Comparison of ENCODE assay signal across 7 cellular contexts in genomic region chr9:62863867-62864266, GRCh38.
DNase-seq lines count a peak whose midpoint lies in the region; ATAC-seq and TF ChIP-seq lines count a peak whose summit lies in the region.
"Not testable (repeated sequence)": the region's sequence is repeated elsewhere in the genome, so short reads cannot be mapped to it uniquely, and the experiment has no call there.

No MANE protein-coding gene starts in this region.

- not testable (repeated sequence) for H3K56ac ChIP-seq in H9 (ENCODE audit: insufficient read length, low read depth, low read length)

- DNase-seq in H9; PC-9; WTC11 (ENCODE audit: low spot score); esophagus squamous epithelium (lab: John Stamatoyannopoulos, UW); type B pancreatic cell (ENCODE audit: extremely low spot score, unreplicated experiment): not testable (repeated sequence)
- DNase-seq in islet precursor cell (peak; percentile 41), sciatic nerve (ENCODE audit: low spot score) (peak; percentile 59)

- not testable (repeated sequence) for H3F3A ChIP-seq in PC-9 (ENCODE audit: insufficient read depth, low read depth)

- not testable (repeated sequence) for H3K9me3 ChIP-seq in H9 (ENCODE audit: control insufficient read depth, low read depth, low read length); PC-9 (ENCODE audit: insufficient read depth, low read depth); esophagus squamous epithelium

- H2BK120ac ChIP-seq in H9 (ENCODE audit: low read depth, low read length, poor library complexity, severe bottlenecking), result not testable (repeated sequence)

- H4K8ac ChIP-seq in H9 (replicated peaks; ENCODE audit: insufficient read length, low read depth, low read length), result not testable (repeated sequence)

- not testable (repeated sequence) for H3K27ac Mint-ChIP-seq in H9, WTC11, type B pancreatic cell

- TF ChIP-seq CTCF in H9 (conservative IDR thresholded peaks at IDR 0.05); PC-9 (conservative IDR thresholded peaks at IDR 0.05); WTC11 (IDR thresholded peaks at IDR 0.05); esophagus squamous epithelium (IDR thresholded peaks at IDR 0.05); type B pancreatic cell (conservative IDR thresholded peaks at IDR 0.05): not testable (repeated sequence)

- intact Hi-C loops in PC-9 (cut with micrococcal nuclease; ENCODE audit: unreplicated experiment); esophagus squamous epithelium (cut with DNase I); sciatic nerve (cut with DNase I): not testable (repeated sequence)

- H3K9me3 Mint-ChIP-seq in H9, WTC11, type B pancreatic cell: not testable (repeated sequence)

- not testable (repeated sequence) for H3K4me3 ChIP-seq in PC-9, esophagus squamous epithelium

- not testable (repeated sequence) for H4K5ac ChIP-seq in H9 (ENCODE audit: insufficient read length, low read depth, low read length)

- TF ChIP-seq POLR2A in esophagus squamous epithelium (IDR thresholded peaks at IDR 0.05), result not testable (repeated sequence)

- not testable (repeated sequence) for H2AK5ac ChIP-seq in H9 (ENCODE audit: insufficient read length, low read length)

- H2BK15ac ChIP-seq in H9 (ENCODE audit: low read depth, low read length), result not testable (repeated sequence)

- not testable (repeated sequence) for H3K18ac ChIP-seq in H9 (ENCODE audit: insufficient read length, low read depth, low read length)

- not testable (repeated sequence) for H3K23ac ChIP-seq in H9 (ENCODE audit: insufficient read length, low read depth, low read length)

- not testable (repeated sequence) for H3K36me3 Mint-ChIP-seq in H9 (ENCODE audit: insufficient read depth in 1 of 3, low read depth in 3 of 3); WTC11; type B pancreatic cell

- WGBS in H9 (ENCODE audit: extremely low coverage, insufficient read length, low lambda C conversion rate), result no CpG with 5 or more reads among the region's 8 CpGs
- WGBS in esophagus squamous epithelium, 2 donors, result 65 to 75% methylated on average over 8 of the region's 8 CpGs

- not testable (repeated sequence) for H3K4me1 ChIP-seq in H9 (ENCODE audit: insufficient read depth, low read length)
- H3K4me1 ChIP-seq in PC-9 (replicated peaks; ENCODE audit: insufficient read depth), result peaks cover 23% of the 10 kb centered on the region
- H3K4me1 ChIP-seq in esophagus squamous epithelium, result peaks cover 0 to 28% (median 8%) of the 10 kb centered on the region in 3 donors

- H3K27me3 Mint-ChIP-seq in H9 (ENCODE audit: low read depth), result peaks cover 95% of the 10 kb centered on the region
- H3K27me3 Mint-ChIP-seq in WTC11 (ENCODE audit: low read depth), result peaks cover 96% of the 10 kb centered on the region
- peaks cover 78% of the 10 kb centered on the region for H3K27me3 Mint-ChIP-seq in type B pancreatic cell

- H3K9me2 ChIP-seq in PC-9 (ENCODE audit: insufficient read depth), result not testable (repeated sequence)

- H3K4me2 ChIP-seq in H9 (ENCODE audit: insufficient read depth, insufficient read length, low read length), result not testable (repeated sequence)
- peak overlapping the region; percentile 63 for H3K4me2 ChIP-seq in PC-9

- H4K20me1 ChIP-seq in H9 (ENCODE audit: control insufficient read depth, insufficient read depth, insufficient read length); PC-9 (ENCODE audit: insufficient read depth): not testable (repeated sequence)

- H3K79me2 ChIP-seq in H9 (ENCODE audit: insufficient read depth, low read length); PC-9 (ENCODE audit: low read depth): not testable (repeated sequence)

- H3K4me3 Mint-ChIP-seq in H9 (peak overlapping the region; percentile 31 to 61; a peak in 3 of 5 replicates), WTC11 (peak overlapping the region; percentile 51), type B pancreatic cell (peak overlapping the region; percentile 20)

- H3K4me1 Mint-ChIP-seq in H9 (peaks cover 13 to 17% of the 10 kb centered on the region in 2 experiments), WTC11 (peaks cover 23% of the 10 kb centered on the region)
- H3K4me1 Mint-ChIP-seq in type B pancreatic cell (ENCODE audit: unreplicated experiment), result not testable (repeated sequence)

- H3K79me1 ChIP-seq in H9 (ENCODE audit: insufficient read depth, low read depth, low read length, poor library complexity, severe bottlenecking), result not testable (repeated sequence)

- not testable (repeated sequence) for H3K23me2 ChIP-seq in H9 (ENCODE audit: insufficient read length, low read depth, low read length, poor library complexity, severe bottlenecking)

- not testable (repeated sequence) for H3K36me3 ChIP-seq in PC-9 (ENCODE audit: low read depth); esophagus squamous epithelium

- H4K91ac ChIP-seq in H9 (ENCODE audit: insufficient read length, low read depth, low read length), result not testable (repeated sequence)

- POLR2A ChIA-PET in PC-9 (lab: Charles Lee; ENCODE audit: unreplicated experiment), result not testable (repeated sequence)
- POLR2A ChIA-PET in WTC11 (lab: Charles Lee), result interaction anchor here (1.2 kb wide), 1 partner anchor 11 kb away, joined by 4 read pairs; no protein-coding TSS in a partner anchor

- not testable (repeated sequence) for H3T11ph ChIP-seq in H9 (ENCODE audit: low read length)

- not testable (repeated sequence) for H2BK20ac ChIP-seq in H9 (ENCODE audit: low read depth, low read length, poor library complexity, severe bottlenecking)

- H3K14ac ChIP-seq in H9 (ENCODE audit: insufficient read depth, low read length), result not testable (repeated sequence)

- H3K9ac ChIP-seq in H9 (ENCODE audit: extremely low read depth, insufficient read length, low read length), result not testable (repeated sequence)

- H2BK12ac ChIP-seq in H9 (ENCODE audit: insufficient read length, low read depth, low read length), result not testable (repeated sequence)

- H2AFZ ChIP-seq in H9 (ENCODE audit: low read length); PC-9: not testable (repeated sequence)

- not testable (repeated sequence) for H2BK5ac ChIP-seq in H9 (ENCODE audit: insufficient read length, low read length)

- H3K4ac ChIP-seq in H9 (ENCODE audit: low read depth, low read length), result not testable (repeated sequence)

- H3K27me3 ChIP-seq in H9 (ENCODE audit: insufficient read depth, low read length) (peaks cover 41% of the 10 kb centered on the region), esophagus squamous epithelium (peaks cover 0 to 45% (median 0%) of the 10 kb centered on the region in 4 donors)
- H3K27me3 ChIP-seq in PC-9 (ENCODE audit: insufficient read depth, low read depth), result not testable (repeated sequence)

- TSS peak; percentile 69 for BruUV-seq in PC-9 (replicated peaks; lab: Mats Ljungman, UMichigan)

- CTCF ChIA-PET in PC-9 (lab: Charles Lee); WTC11 (lab: Charles Lee): not testable (repeated sequence)

- ATAC-seq in WTC11, sciatic nerve: not testable (repeated sequence)

- not testable (repeated sequence) for H3K27ac ChIP-seq in H9 (ENCODE audit: insufficient read length, low read depth, low read length); PC-9
- H3K27ac ChIP-seq in esophagus squamous epithelium, result peak overlapping the region in 3 of 4 donors; percentile 43 to 66 (median 54)

TF ChIP-seq in WTC11, 78 proteins besides CTCF, POLR2A, EP300 and RAD21:
- TF ChIP-seq ZNF121 (CRISPR knock-in tag; IDR thresholded peaks at IDR 0.05), result peak; percentile 34; the same call in 1 of the 2 replicates
